Comparison of ENCODE assay signal across 10 cellular contexts in genomic region chr6:47455533-47456209, GRCh38. TPM values are rescaled to one million over a fixed set of nuclear protein-coding genes. Genes with fewer than 3 reads are reported as not detected.
DNase-seq lines count a peak whose midpoint lies in the region; ATAC-seq, FAIRE-seq and TF ChIP-seq lines count a peak whose summit lies in the region.
"Had no signal": no experiment of that assay in that cellular context is flagged by ENCODE, and none has a peak within 500 bp of the region (broad histone marks: within the 10 kb centered on the region; RNA-seq: fewer than 3 reads in every experiment).

No MANE protein-coding gene starts in this region.

- H3K4me2 ChIP-seq in keratinocyte (ENCODE audit: control insufficient read depth, extremely low read depth, insufficient read depth, low read depth, low read length) = no peak overlapping the region

- H3K4me3 ChIP-seq in keratinocyte (ENCODE audit: control insufficient read depth in 2 of 3, extremely low read depth in 1 of 3, insufficient read depth in 2 of 3, low read depth in 1 of 3, low read length in 3 of 3) = no peak overlapping the region
- H3K4me3 ChIP-seq: skin epidermis had no signal

- dilution Hi-C loops in keratinocyte (cut with MboI; ENCODE audit: extremely low pct_ligation_motif_present, low sequenced_read_pairs) = no loop called here

- H3K9ac ChIP-seq in keratinocyte (ENCODE audit: control insufficient read depth, extremely low read depth, insufficient read depth, low read length) = no peak overlapping the region

- H3K9me3 ChIP-seq in keratinocyte (ENCODE audit: control insufficient read depth, low read depth, low read length) = no peaks in the 10 kb centered on the region

- H3K9me1 ChIP-seq in keratinocyte (ENCODE audit: control insufficient read depth, extremely low read depth, insufficient read depth, low read length) = no peaks in the 10 kb centered on the region

- no peak for TF ChIP-seq CTCF in keratinocyte (optimal IDR thresholded peaks at IDR 0.05 in 1 of 3, IDR thresholded peaks at IDR 0.05 in 1 of 3, conservative IDR thresholded peaks at IDR 0.05 in 1 of 3; ENCODE audit: extremely low read depth in 1 of 3, insufficient read depth in 2 of 3, low read length in 3 of 3)

- H3K27me3 Mint-ChIP-seq in immature natural killer cell (ENCODE audit: low read depth in 3 of 3) = peaks cover 0 to 7% (median 0%) of the 10 kb centered on the region in 3 donors

- H4K20me1 ChIP-seq in keratinocyte (ENCODE audit: control insufficient read depth, extremely low read depth, insufficient read depth, low read length) = no peaks in the 10 kb centered on the region

- no peaks in the 10 kb centered on the region for H3K36me3 ChIP-seq in keratinocyte (ENCODE audit: control insufficient read depth in 2 of 2, extremely low read depth in 1 of 2, insufficient read depth in 2 of 2, low read length in 2 of 2)

- no peaks in the 10 kb centered on the region for H3K36me3 Mint-ChIP-seq in immature natural killer cell

- H3K79me2 ChIP-seq in keratinocyte (ENCODE audit: control insufficient read depth, insufficient read depth, low read length) = no peaks in the 10 kb centered on the region

- no peak overlapping the region for H2AFZ ChIP-seq in keratinocyte (ENCODE audit: control insufficient read depth, low read length)

- H3K27ac ChIP-seq in keratinocyte (ENCODE audit: control insufficient read depth, insufficient read depth, low read length) = no peak overlapping the region
- H3K27ac ChIP-seq: skin epidermis had no signal

- no peaks in the 10 kb centered on the region for H3K9me3 Mint-ChIP-seq in immature natural killer cell

- H3K4me1 ChIP-seq in keratinocyte (ENCODE audit: control insufficient read depth, extremely low read depth, insufficient read depth, low read length) = no peaks in the 10 kb centered on the region

- no peak overlapping the region for H3K27ac Mint-ChIP-seq in immature natural killer cell

- peak; percentile 46 for FAIRE-seq in keratinocyte (lab: Jason Lieb, UNC)

- ATAC-seq in GM19025 (IDR thresholded peaks at IDR 0.05; ENCODE audit: low read depth, unreplicated experiment) (peak; percentile 65), GM21825 (IDR thresholded peaks at IDR 0.05; ENCODE audit: unreplicated experiment) (peak; percentile 67), HG03457 (IDR thresholded peaks at IDR 0.05; ENCODE audit: unreplicated experiment) (peak; percentile 65), GM21737 (IDR thresholded peaks at IDR 0.05; ENCODE audit: unreplicated experiment) (no peak)

- no peaks in the 10 kb centered on the region for H3K27me3 ChIP-seq in keratinocyte (ENCODE audit: control insufficient read depth, extremely low read depth, insufficient read depth, low read length)

- DNase-seq in keratinocyte (ENCODE audit: low read depth, low spot score) (no peak), immature natural killer cell (no peak)
- DNase-seq in stimulated activated CD4-positive, alpha-beta T cell treated with anti-CD3 and anti-CD28 coated beads, Interleukin-2, amount 100 ng/mL, for 24 hours = no peak
- DNase-seq: GDM1, mesendoderm had no signal

- peaks cover 0 to 10% of the 10 kb centered on the region in 2 donors for H3K4me1 Mint-ChIP-seq in immature natural killer cell

- no peak overlapping the region for H3K4me3 Mint-ChIP-seq in immature natural killer cell

RNA-seq across cellular contexts. Expression of gene CD2AP, which starts 21.9 kb away (rescaled TPM):
- polyA plus RNA-seq in keratinocyte = 13.7 to 23.9 TPM (median 15.9 TPM) in 3 replicates
- polyA plus RNA-seq in keratinocyte (2011; ENCODE audit: low read depth) = 82.9 TPM
- polyA plus RNA-seq in keratinocyte (2011; cell fraction: cytosol; rRNA removed) = 14.4 and 25.9 TPM in 2 replicates
- 15.8 and 22.2 TPM in 2 replicates for polyA plus RNA-seq in keratinocyte (2011; cell fraction: nucleus; rRNA removed)
- 15.2 and 21.2 TPM in 2 replicates for polyA plus RNA-seq in keratinocyte (2012; ENCODE audit: low replicate concordance)
- 2.0 to 13.8 TPM (median 6.8 TPM) in 3 replicates for polyA minus RNA-seq in keratinocyte
- polyA minus RNA-seq in keratinocyte (2011; cell fraction: cytosol; rRNA and poly(A)+ RNA removed) = 15.9 TPM
- 20.0 and 33.7 TPM in 2 replicates for polyA minus RNA-seq in keratinocyte (2011; cell fraction: nucleus; rRNA and poly(A)+ RNA removed)
- polyA plus RNA-seq in immature natural killer cell = 10 to 100 TPM in 1 of 3 donors, 1 to 10 TPM in 2; 2.4 to 10.7 (median 5.9) TPM
